In genomic region chr1:1440941-1441888, GRCh38 we compare ENCODE assay signal across 8 cellular contexts. TPM values are rescaled to one million over a fixed set of nuclear protein-coding genes. Genes with fewer than 3 reads are reported as not detected.
DNase-seq lines count a peak whose midpoint lies in the region; ATAC-seq and TF ChIP-seq lines count a peak whose summit lies in the region.

No MANE protein-coding gene starts in this region.

- peak; percentile 81 for TF ChIP-seq CTCF in osteoblast (IDR thresholded peaks at IDR 0.05; ENCODE audit: extremely low read depth, low read depth, low read length)
- TF ChIP-seq CTCF in type B pancreatic cell (conservative IDR thresholded peaks at IDR 0.05): peak; percentile 81

- peak overlapping the region; percentile 62 for H2AFZ ChIP-seq in osteoblast (ENCODE audit: low read length)

- H3K36me3 Mint-ChIP-seq in type B pancreatic cell: no peaks in the 10 kb centered on the region

- no peaks in the 10 kb centered on the region for H3K9me3 ChIP-seq in osteoblast (ENCODE audit: low read depth, low read length)

- H3K27me3 Mint-ChIP-seq in type B pancreatic cell: no peaks in the 10 kb centered on the region

- H3K27ac ChIP-seq in osteoblast (ENCODE audit: low read depth, low read length): no peak overlapping the region

- H3K4me1 Mint-ChIP-seq in type B pancreatic cell (ENCODE audit: unreplicated experiment): peaks cover 5% of the 10 kb centered on the region

- H3K36me3 ChIP-seq in osteoblast (ENCODE audit: insufficient read depth, low read length): no peaks in the 10 kb centered on the region

- H3K4me3 ChIP-seq in osteoblast (ENCODE audit: insufficient read depth, low read length): no peak overlapping the region

- H3K4me1 ChIP-seq in osteoblast (ENCODE audit: insufficient read depth, low read length): peaks cover 5% of the 10 kb centered on the region

- no peaks in the 10 kb centered on the region for H3K79me2 ChIP-seq in osteoblast (ENCODE audit: insufficient read depth, low read length)

- no peaks in the 10 kb centered on the region for H4K20me1 ChIP-seq in osteoblast (ENCODE audit: insufficient read depth, low read length)

- peak overlapping the region; percentile 55 for H3K4me2 ChIP-seq in osteoblast (ENCODE audit: insufficient read depth, low read length)

- peak; percentile 64 for ATAC-seq in esophagus mucosa
- no peak for ATAC-seq in GM21529 (IDR thresholded peaks at IDR 0.05; ENCODE audit: unreplicated experiment)

- peaks cover 3% of the 10 kb centered on the region for H3K27me3 ChIP-seq in osteoblast (ENCODE audit: insufficient read depth, low read length)

- H3K4me3 Mint-ChIP-seq in type B pancreatic cell: no peak overlapping the region

- H3K27ac Mint-ChIP-seq in type B pancreatic cell: peak overlapping the region; percentile 64

- no peaks in the 10 kb centered on the region for H3K9me3 Mint-ChIP-seq in type B pancreatic cell

- DNase-seq in Daoy (ENCODE audit: low read depth) (peak; percentile 66), M059J (ENCODE audit: low read depth) (peak; percentile 37), osteoblast (ENCODE audit: insufficient read length, low spot score, missing footprints) (peak; percentile 100), type B pancreatic cell (ENCODE audit: extremely low spot score, unreplicated experiment) (peak; percentile 78), NCI-H1105 treated with DMSO at 0.1 percent for 48 hours (lab: John Stamatoyannopoulos, UW) (no peak)
- peak; percentile 87 for DNase-seq in activated CD8-positive, alpha-beta memory T cell treated with anti-CD3 and anti-CD28 coated beads for 24 hours

RNA-seq across cellular contexts. Expression of gene VWA1, which starts 5.7 kb away (rescaled TPM):
- 2.2 and 5.7 TPM in 2 replicates for total RNA-seq in Daoy (2014; rRNA removed; shearing (Covaris generic))
- total RNA-seq in M059J (2014; rRNA removed; shearing (Covaris generic)): 0.12 and 1.1 TPM in 2 replicates
- total RNA-seq in esophagus mucosa (29.4 TPM), osteoblast (2.4 and 4.3 TPM in 2 replicates), type B pancreatic cell (ENCODE audit: low replicate concordance) (44.5 and 49.9 TPM in 2 replicates)

RNA-seq across cellular contexts. Expression of gene ATAD3C, which starts 8.3 kb away (rescaled TPM):
- 0.06 and 0.29 TPM in 2 replicates for total RNA-seq in Daoy (2014; rRNA removed; shearing (Covaris generic))
- not detected in 2 replicates for total RNA-seq in M059J (2014; rRNA removed; shearing (Covaris generic))
- total RNA-seq in esophagus mucosa (2.1 TPM), osteoblast (under 0.01 and 0.59 TPM in 2 replicates), type B pancreatic cell (ENCODE audit: low replicate concordance) (1.8 and 2.4 TPM in 2 replicates)

RNA-seq across cellular contexts. Expression of gene ANKRD65, which starts 20.1 kb away (rescaled TPM):
- total RNA-seq in Daoy (2014; rRNA removed; shearing (Covaris generic)): not detected in 2 replicates
- 0.17 and 0.64 TPM in 2 replicates for total RNA-seq in M059J (2014; rRNA removed; shearing (Covaris generic))
- total RNA-seq in esophagus mucosa (11.9 TPM), osteoblast (1.2 and 1.8 TPM in 2 replicates), type B pancreatic cell (ENCODE audit: low replicate concordance) (7.6 and 11.1 TPM in 2 replicates)

RNA-seq across cellular contexts. Expression of gene ATAD3B, which starts 30.4 kb away (rescaled TPM):
- total RNA-seq in Daoy (2014; rRNA removed; shearing (Covaris generic)): 46.8 and 47.5 TPM in 2 replicates
- total RNA-seq in M059J (2014; rRNA removed; shearing (Covaris generic)): 2.9 and 7.7 TPM in 2 replicates
- total RNA-seq in esophagus mucosa: 13.7 TPM
- 10.6 and 14.5 TPM in 2 replicates for total RNA-seq in osteoblast
- total RNA-seq in type B pancreatic cell (ENCODE audit: low replicate concordance): 37.2 and 44.3 TPM in 2 replicates

RNA-seq across cellular contexts. Expression of gene MRPL20, which starts 34.1 kb away (rescaled TPM):
- 303 and 385 TPM in 2 replicates for total RNA-seq in Daoy (2014; rRNA removed; shearing (Covaris generic))
- 160 and 166 TPM in 2 replicates for total RNA-seq in M059J (2014; rRNA removed; shearing (Covaris generic))
- total RNA-seq in esophagus mucosa: 89.2 TPM
- total RNA-seq in osteoblast: 53.9 and 58.9 TPM in 2 replicates
- total RNA-seq in type B pancreatic cell (ENCODE audit: low replicate concordance): 98.9 and 108 TPM in 2 replicates
